Comparison of ENCODE assay signal across 21 cellular contexts in genomic region chr22:48594016-48594756, GRCh38.
DNase-seq lines count a peak whose midpoint lies in the region; FAIRE-seq and TF ChIP-seq lines count a peak whose summit lies in the region.
"Had no signal": no experiment of that assay in that cellular context is flagged by ENCODE, and none has a peak within 500 bp of the region (broad histone marks: within the 10 kb centered on the region; RNA-seq: fewer than 3 reads in every experiment).

No MANE protein-coding gene starts in this region.

- no peaks in the 10 kb centered on the region for H3K27me3 ChIP-seq in A673 (replicated peaks; ENCODE audit: insufficient read depth, low read depth, low read length, poor library complexity)
- peaks cover 13% of the 10 kb centered on the region; the same call in 1 of the 2 replicates for H3K27me3 ChIP-seq in BLaER1

- TF ChIP-seq CTCF in A673 (conservative IDR thresholded peaks at IDR 0.05; ENCODE audit: low read depth, low read length) (no peak), kidney (IDR thresholded peaks at IDR 0.05; ENCODE audit: borderline replicate concordance, extremely low read depth, insufficient read depth) (no peak)

- no peak for FAIRE-seq in kidney (lab: Jason Lieb, UNC)
- FAIRE-seq: GM12878 had no signal

- H3K4me2 ChIP-seq in BLaER1, result peak overlapping the region; percentile 74

- no TSS peak for BruUV-seq in A673 (replicated peaks; lab: Mats Ljungman, UMichigan)

- H3K9ac ChIP-seq in BLaER1, result 0 out of 2 replicates have a peak overlapping the region, but pooled peaks have one; percentile 6
- H3K9ac ChIP-seq in kidney (ENCODE audit: low read length in 2 of 2), result no peak overlapping the region

- intact Hi-C loops in A673 (cut with micrococcal nuclease; ENCODE audit: unreplicated experiment), result no loop called here
- intact Hi-C loops in kidney (cut with DNase I), result no loop called here

- H3K27ac ChIP-seq in A673 (ENCODE audit: low read depth, low read length, poor library complexity, severe bottlenecking) (no peak overlapping the region), BLaER1 (no peak overlapping the region), kidney (ENCODE audit: low read depth in 2 of 2, low read length in 2 of 2) (no peak overlapping the region)
- H3K27ac ChIP-seq: C4-2B had no signal

- DNase-seq in A673 (ENCODE audit: low spot score) (peak; percentile 23), NCI-H1694 (lab: John Stamatoyannopoulos, UW) (peak; percentile 48), kidney (peak; percentile 34), NCI-H1930 (lab: John Stamatoyannopoulos, UW) (no peak), NCI-H524 (lab: John Stamatoyannopoulos, UW) (no peak), HuH-7 (ENCODE audit: low spot score) (no peak)
- DNase-seq: ACHN; Calu3; CD8-positive, alpha-beta memory T cell; H9; MV-4-11; NCI-H1105 treated with DMSO at 0.1 percent for 48 hours; NCI-H2227 treated with DMSO at 0.1 percent for 48 hours; NCI-H510A treated with DMSO at 0.1 percent for 48 hours; NCI-H82; OCI-M1; SW 1271; T-helper 17 cell had no signal

- H3K36me3 ChIP-seq in A673 (ENCODE audit: insufficient read depth, low read length, poor library complexity, severe bottlenecking), result peaks cover 19% of the 10 kb centered on the region
- no peaks in the 10 kb centered on the region; the same call in 1 of the 2 replicates for H3K36me3 ChIP-seq in BLaER1
- H3K36me3 ChIP-seq in kidney (ENCODE audit: control insufficient read depth in 1 of 2, insufficient read depth in 2 of 2, low read length in 2 of 2), result no peaks in the 10 kb centered on the region

- H3K9me3 ChIP-seq in A673 (ENCODE audit: low read depth, low read length, poor library complexity, severe bottlenecking) (no peaks in the 10 kb centered on the region), BLaER1 (peaks cover 13% of the 10 kb centered on the region), kidney (ENCODE audit: control insufficient read depth in 1 of 2, low read length in 2 of 2) (no peaks in the 10 kb centered on the region)

- H3K4me1 ChIP-seq in A673 (ENCODE audit: insufficient read depth, low read length, poor library complexity, severe bottlenecking), result peaks cover 31% of the 10 kb centered on the region
- H3K4me1 ChIP-seq in BLaER1, result peaks cover 71% of the 10 kb centered on the region
- no peaks in the 10 kb centered on the region for H3K4me1 ChIP-seq in kidney (ENCODE audit: control insufficient read depth in 1 of 2, insufficient read depth in 1 of 2, low read depth in 1 of 2, low read length in 2 of 2)

- POLR2A ChIA-PET in A673 (lab: Charles Lee; ENCODE audit: low non-redundant PET), result no interaction called here

- CTCF ChIA-PET in A673 (lab: Charles Lee), result no interaction called here

- H3K4me3 ChIP-seq in A673 (ENCODE audit: low read depth, low read length, poor library complexity, severe bottlenecking) (no peak overlapping the region), BLaER1 (no peak overlapping the region), kidney (ENCODE audit: low read length in 2 of 2) (no peak overlapping the region)
- H3K4me3 ChIP-seq: GM12878 had no signal

- H4K20me1 ChIP-seq in BLaER1, result peaks cover 22% of the 10 kb centered on the region

Comparison
In these comparisons a context has a peak if more than half of its experiments do, and no peak if none do; other contexts are left out.
1. DNase-seq: peak in A673 (single experiment), NCI-H1694 (single experiment) and kidney (single experiment); none in NCI-H1930 (0 of 2), NCI-H524 (0 of 2) and HuH-7 (single experiment).